16 cellular contexts compared by ENCODE assay signal in the genomic region with DNA sequence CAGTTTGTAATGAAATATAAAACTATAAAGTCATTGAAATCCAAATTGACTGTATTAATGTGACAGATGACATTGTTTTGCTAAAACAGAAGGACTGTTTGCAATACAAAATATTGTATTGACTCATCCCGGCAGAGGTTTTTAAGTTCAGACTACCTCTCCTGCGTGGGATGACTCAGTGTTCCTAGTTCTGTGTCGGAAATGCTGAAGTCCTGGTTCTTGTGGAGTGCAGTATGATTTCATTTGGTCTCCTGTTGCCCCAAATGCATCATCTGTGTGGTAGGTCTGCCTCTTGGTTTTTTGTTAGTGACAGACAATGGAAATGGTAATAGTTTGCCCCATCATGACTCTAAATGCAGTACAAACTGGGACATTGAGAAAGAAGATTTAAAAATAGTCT. TPM values are rescaled to one million over a fixed set of nuclear protein-coding genes. Genes with fewer than 3 reads are reported as not detected.
DNase-seq lines count a peak whose midpoint lies in the region; ATAC-seq, FAIRE-seq and TF ChIP-seq lines count a peak whose summit lies in the region.
"Had no signal": no experiment of that assay in that cellular context is flagged by ENCODE, and none has a peak within 500 bp of the region (broad histone marks: within the 10 kb centered on the region; RNA-seq: fewer than 3 reads in every experiment).

No MANE protein-coding gene starts in this region.

- H3K4me3 ChIP-seq in mammary epithelial cell (replicated peaks in 1 of 3; ENCODE audit: insufficient read depth in 1 of 3, low read depth in 2 of 3, low read length in 3 of 3), result no peak overlapping the region
- H3K4me3 ChIP-seq: dorsolateral prefrontal cortex, heart right ventricle, testis had no signal

- WGBS in mammary epithelial cell (ENCODE audit: low coverage, missing lambda C conversion rate), result 85% methylated on average over 3 of the region's 3 CpGs

- no peaks in the 10 kb centered on the region for H3K36me3 Mint-ChIP-seq in activated CD4-positive, alpha-beta T cell treated with anti-CD3 and anti-CD28 coated beads for 36 hours (ENCODE audit: low read depth)
- H3K36me3 Mint-ChIP-seq in CD14-positive monocyte, result peaks cover 2 to 4% of the 10 kb centered on the region in 2 donors

- no peak overlapping the region for H3K9ac ChIP-seq in mammary epithelial cell (ENCODE audit: insufficient read depth, low read length)
- H3K9ac ChIP-seq: parathyroid adenoma had no signal

- no peaks in the 10 kb centered on the region for H4K20me1 ChIP-seq in mammary epithelial cell (ENCODE audit: insufficient read depth, low read length)

- H3K27ac Mint-ChIP-seq in activated CD4-positive, alpha-beta T cell treated with anti-CD3 and anti-CD28 coated beads for 36 hours, result no peak overlapping the region
- H3K27ac Mint-ChIP-seq in CD14-positive monocyte, result peak overlapping the region in 1 of 7 donors; percentile 43

- no peaks in the 10 kb centered on the region for H3K4me1 ChIP-seq in mammary epithelial cell (ENCODE audit: insufficient read depth, low read length)
- H3K4me1 ChIP-seq: parathyroid adenoma had no signal

- dilution Hi-C loops in mammary epithelial cell (cut with HindIII; ENCODE audit: low sequenced_read_pairs), result no loop called here

- H3K27me3 ChIP-seq in mammary epithelial cell (ENCODE audit: insufficient read depth, low read length), result peaks cover 6% of the 10 kb centered on the region
- H3K27me3 ChIP-seq: dorsolateral prefrontal cortex, heart right ventricle, testis had no signal

- CTCF ChIA-PET in activated CD4-positive, alpha-beta T cell treated with anti-CD3 and anti-CD28 coated beads for 36 hours (lab: Charles Lee), result no interaction called here
- CTCF ChIA-PET in mammary epithelial cell (lab: Charles Lee; ENCODE audit: low non-redundant PET), result no interaction called here

- in situ Hi-C loops in mammary epithelial cell (cut with MboI; ENCODE audit: low sequenced_read_pairs in 2 of 2), result no loop called here

- no peak overlapping the region for H3K27ac ChIP-seq in mammary epithelial cell (ENCODE audit: insufficient read depth, low read depth, low read length)
- H3K27ac ChIP-seq: dorsolateral prefrontal cortex, heart right ventricle, parathyroid adenoma, testis had no signal

- peak; percentile 44 for FAIRE-seq in HTR-8/SVneo (lab: Jason Lieb, UNC)
- FAIRE-seq: G401.6 had no signal

- POLR2A ChIA-PET in activated CD4-positive, alpha-beta T cell treated with anti-CD3 and anti-CD28 coated beads for 36 hours (lab: Charles Lee), result no interaction called here

- no peak for TF ChIP-seq CTCF in mammary epithelial cell (conservative IDR thresholded peaks at IDR 0.05 in 1 of 2, IDR thresholded peaks at IDR 0.05 in 1 of 2; ENCODE audit: extremely low read depth in 1 of 2, insufficient read depth in 1 of 2, low read depth in 1 of 2, low read length in 2 of 2)
- no peak for TF ChIP-seq CTCF in CD14-positive monocyte (IDR thresholded peaks at IDR 0.05)

- no peaks in the 10 kb centered on the region for H3K9me3 Mint-ChIP-seq in activated CD4-positive, alpha-beta T cell treated with anti-CD3 and anti-CD28 coated beads for 36 hours (ENCODE audit: low read depth)
- no peaks in the 10 kb centered on the region for H3K9me3 Mint-ChIP-seq in CD14-positive monocyte

- H3K4me2 ChIP-seq in mammary epithelial cell (ENCODE audit: insufficient read depth, low read depth, low read length), result no peak overlapping the region

- H3K4me3 Mint-ChIP-seq in activated CD4-positive, alpha-beta T cell treated with anti-CD3 and anti-CD28 coated beads for 36 hours, result no peak overlapping the region
- no peak overlapping the region for H3K4me3 Mint-ChIP-seq in CD14-positive monocyte

- H3K27me3 Mint-ChIP-seq in activated CD4-positive, alpha-beta T cell treated with anti-CD3 and anti-CD28 coated beads for 36 hours, result peaks cover 4% of the 10 kb centered on the region
- peaks cover 0 to 3% (median 0%) of the 10 kb centered on the region in 3 donors for H3K27me3 Mint-ChIP-seq in CD14-positive monocyte (ENCODE audit: low read depth in 3 of 3)

- BruUV-seq in mammary epithelial cell (replicated peaks; lab: Mats Ljungman, UMichigan), result no TSS peak

- peak; percentile 73 for ATAC-seq in activated CD4-positive, alpha-beta T cell treated with anti-CD3 and anti-CD28 coated beads for 36 hours
- ATAC-seq in HG02642 (IDR thresholded peaks at IDR 0.05; ENCODE audit: poor library complexity, unreplicated experiment), result no peak
- ATAC-seq: heart right ventricle had no signal

- DNase-seq in activated CD4-positive, alpha-beta T cell treated with anti-CD3 and anti-CD28 coated beads for 36 hours, result peak; percentile 35
- DNase-seq in activated CD4-positive, alpha-beta T cell treated with anti-CD3 and anti-CD28 coated beads, Interleukin-2, amount 50 U/mL, for 4 hours, result no peak
- DNase-seq in HTR-8/SVneo (ENCODE audit: insufficient read length, low spot score) (no peak), mammary epithelial cell (peak; percentile 2), non-pigmented ciliary epithelial cell (ENCODE audit: low read depth) (peak; percentile 56), amniotic stem cell (lab: John Stamatoyannopoulos, UW) (no peak), CD14-positive monocyte (ENCODE audit: low spot score) (no peak)
- DNase-seq: activated CD4-positive, CD25-positive, alpha-beta regulatory T cell; dorsolateral prefrontal cortex; heart right ventricle; mesendoderm; NCI-H1092; testis had no signal

- H3K79me2 ChIP-seq in mammary epithelial cell (ENCODE audit: insufficient read depth, low read length), result no peaks in the 10 kb centered on the region

- H3K9me3 ChIP-seq in mammary epithelial cell (replicated peaks; ENCODE audit: insufficient read depth, low read length), result no peaks in the 10 kb centered on the region
- H3K9me3 ChIP-seq: heart right ventricle, testis had no signal

- H3K36me3 ChIP-seq in mammary epithelial cell (ENCODE audit: insufficient read depth, low read length), result no peaks in the 10 kb centered on the region
- H3K36me3 ChIP-seq: heart right ventricle had no signal

- H2AFZ ChIP-seq in mammary epithelial cell (ENCODE audit: low read depth, low read length), result no peak overlapping the region
- H2AFZ ChIP-seq: parathyroid adenoma had no signal

- intact Hi-C loops in activated CD4-positive, alpha-beta T cell treated with anti-CD3 and anti-CD28 coated beads for 36 hours (cut with DNase I, micrococcal nuclease), result no loop called here
- intact Hi-C loops in mammary epithelial cell (cut with micrococcal nuclease), result no loop called here
- intact Hi-C loops in CD14-positive monocyte (cut with micrococcal nuclease), result no loop called here

- H3K4me1 Mint-ChIP-seq in activated CD4-positive, alpha-beta T cell treated with anti-CD3 and anti-CD28 coated beads for 36 hours, result peaks cover 49% of the 10 kb centered on the region
- peaks cover 61% of the 10 kb centered on the region for H3K4me1 Mint-ChIP-seq in CD14-positive monocyte

RNA-seq across cellular contexts. Expression of gene PELI2, which starts 27.8 kb away (rescaled TPM):
- total RNA-seq in activated CD4-positive, alpha-beta T cell treated with anti-CD3 and anti-CD28 coated beads for 36 hours, result 1 to 10 TPM; 2.2 to 3.8 TPM
- total RNA-seq in mammary epithelial cell, result under 1 TPM in 1 of 2 donors, not detected in 1; 0.33 TPM
- not detected for polyA plus RNA-seq in mammary epithelial cell
- polyA minus RNA-seq in mammary epithelial cell, result not detected
- polyA plus RNA-seq in CD14-positive monocyte, result 10 to 100 TPM; 10.1 to 12.5 TPM

Comparison
In these comparisons a context has a peak if more than half of its experiments do, and no peak if none do; other contexts are left out.
1. DNase-seq: peak in activated CD4-positive, alpha-beta T cell treated with anti-CD3 and anti-CD28 coated beads for 36 hours (single experiment), mammary epithelial cell (single experiment) and non-pigmented ciliary epithelial cell (single experiment); none in activated CD4-positive, alpha-beta T cell treated with anti-CD3 and anti-CD28 coated beads, Interleukin-2, amount 50 U/mL, for 4 hours (0 of 2), HTR-8/SVneo (single experiment), amniotic stem cell (single experiment) and CD14-positive monocyte (single experiment).